Comparison of ENCODE assay signal across 28 cellular contexts in the genomic region with DNA sequence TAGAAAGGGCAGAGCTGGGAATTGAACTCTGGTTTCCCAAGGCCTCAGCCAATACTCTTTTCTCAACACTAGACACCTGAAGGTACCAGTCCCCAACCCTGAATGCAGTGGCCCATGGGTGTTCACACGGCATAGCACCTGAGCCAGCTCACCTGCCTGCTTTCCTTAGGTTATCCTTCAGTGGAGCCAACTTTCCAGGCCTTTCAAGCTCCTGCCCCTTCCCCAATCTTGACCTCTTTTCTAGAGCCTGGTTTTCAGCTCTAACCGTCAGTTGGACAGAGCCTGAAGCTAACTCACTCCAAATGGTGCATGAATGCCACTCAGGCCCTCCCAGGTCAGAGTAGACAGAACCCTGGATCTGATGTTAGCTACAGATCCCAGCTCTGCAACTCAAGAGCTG.
"Had no signal": no experiment of that assay in that cellular context is flagged by ENCODE, and none has a peak within 500 bp of the region (broad histone marks: within the 10 kb centered on the region; RNA-seq: fewer than 3 reads in every experiment).

No MANE protein-coding gene starts in this region.

- DNase-seq: activated B cell treated with CpG ODN at 0.5 μM for 24 hours; activated CD4-positive, alpha-beta T cell treated with anti-CD3 and anti-CD28 coated beads for 1 hour; activated CD4-positive, alpha-beta T cell treated with anti-CD3 and anti-CD28 coated beads, Interleukin-2, amount 10 ng/mL, durations not matched to agents 24 days and 14 days; activated CD4-positive, alpha-beta T cell treated with anti-CD3 and anti-CD28 coated beads, Interleukin-2, amount 50 U/mL, for 48 hours; activated naive CD4-positive, alpha-beta T cell treated with anti-CD3 and anti-CD28 coated beads, Interleukin-2, amount 50 U/mL, for 16 hours; activated naive CD8-positive, alpha-beta T cell treated with anti-CD3 and anti-CD28 coated beads, Interleukin-2, amount 10 ng/mL, durations not matched to agents 7 days and 5 days; activated T-cell treated with anti-CD3 and anti-CD28 coated beads, Interleukin-2, amount 50 U/mL, for 1 hour; adrenal gland; anterior cingulate cortex; caudate nucleus; NCI-H1048; NCI-H146; NCI-H187 treated with DMSO at 0.1 percent for 48 hours; NCI-H2081 treated with DMSO at 0.1 percent for 48 hours; NCI-H2171; NCI-H2227 treated with DMSO at 0.1 percent for 48 hours; NCI-H526; NCI-H82; NK-92 treated with Interleukin-12 subunit alpha and Interleukin-12 subunit beta, amount 100 ng/mL, for 24 hours; OCI-M1; RPMI8226; T-cell; T-helper 2 cell; T1000 had no signal

- H3K9me3 Mint-ChIP-seq: activated B cell treated with CpG ODN at 0.5 μM for 24 hours; activated CD4-positive, alpha-beta T cell treated with anti-CD3 and anti-CD28 coated beads, Interleukin-2, amount 10 ng/mL, durations not matched to agents 24 days and 14 days; activated naive CD8-positive, alpha-beta T cell treated with anti-CD3 and anti-CD28 coated beads, Interleukin-2, amount 10 ng/mL, durations not matched to agents 7 days and 5 days; T-cell had no signal

- H3K27ac ChIP-seq: adrenal gland, breast epithelium, SK-N-MC had no signal

- ATAC-seq: Panc1, Right ventricle myocardium inferior, T-cell had no signal

- H3K36me3 Mint-ChIP-seq: T-cell had no signal

- H3K4me1 Mint-ChIP-seq: activated B cell treated with CpG ODN at 0.5 μM for 24 hours; activated CD4-positive, alpha-beta T cell treated with anti-CD3 and anti-CD28 coated beads, Interleukin-2, amount 10 ng/mL, durations not matched to agents 24 days and 14 days; activated naive CD8-positive, alpha-beta T cell treated with anti-CD3 and anti-CD28 coated beads, Interleukin-2, amount 10 ng/mL, durations not matched to agents 7 days and 5 days; T-cell had no signal

- H3K27ac Mint-ChIP-seq: activated B cell treated with CpG ODN at 0.5 μM for 24 hours; activated CD4-positive, alpha-beta T cell treated with anti-CD3 and anti-CD28 coated beads, Interleukin-2, amount 10 ng/mL, durations not matched to agents 24 days and 14 days; activated naive CD8-positive, alpha-beta T cell treated with anti-CD3 and anti-CD28 coated beads, Interleukin-2, amount 10 ng/mL, durations not matched to agents 7 days and 5 days; T-cell had no signal

- H3K4me3 Mint-ChIP-seq: activated B cell treated with CpG ODN at 0.5 μM for 24 hours; activated CD4-positive, alpha-beta T cell treated with anti-CD3 and anti-CD28 coated beads, Interleukin-2, amount 10 ng/mL, durations not matched to agents 24 days and 14 days; activated naive CD8-positive, alpha-beta T cell treated with anti-CD3 and anti-CD28 coated beads, Interleukin-2, amount 10 ng/mL, durations not matched to agents 7 days and 5 days; T-cell had no signal
